ENCODE assay signal across 18 cellular contexts in the genomic region with DNA sequence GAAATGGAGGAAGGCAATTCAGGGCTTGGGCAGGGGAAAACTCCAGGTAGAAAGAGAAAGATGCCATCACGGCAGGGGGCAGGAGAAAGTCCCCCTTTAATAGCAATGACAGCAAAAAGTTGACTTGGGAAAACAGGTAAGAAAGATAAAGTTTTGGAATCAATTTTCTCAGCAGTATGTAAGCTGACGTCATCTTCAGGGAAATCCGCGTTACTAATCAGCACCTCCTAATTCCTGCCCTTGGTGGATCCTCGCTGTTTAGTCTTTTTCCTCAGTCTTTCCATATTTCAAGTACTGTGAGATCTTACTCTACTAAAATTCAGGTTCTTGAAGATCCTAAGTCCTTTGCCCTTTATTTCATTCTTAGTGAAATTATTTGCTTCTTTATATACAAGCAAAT.
DNase-seq lines count a peak whose midpoint lies in the region; ATAC-seq, FAIRE-seq and TF ChIP-seq lines count a peak whose summit lies in the region.
"Had no signal": no experiment of that assay in that cellular context is flagged by ENCODE, and none has a peak within 500 bp of the region (broad histone marks: within the 10 kb centered on the region; RNA-seq: fewer than 3 reads in every experiment).

No MANE protein-coding gene starts in this region.

- H3K4me3 ChIP-seq in GM23338 = no peak overlapping the region
- no peak overlapping the region for H3K4me3 ChIP-seq in K562
- no peak overlapping the region for H3K4me3 ChIP-seq in stomach smooth muscle (ENCODE audit: low read length in 2 of 2)

- no peaks in the 10 kb centered on the region for H3F3A ChIP-seq in GM23338 (replicated peaks; ENCODE audit: low read depth)

- H3K4me2 ChIP-seq in GM23338 = no peak overlapping the region
- no peak overlapping the region for H3K4me2 ChIP-seq in K562 (ENCODE audit: insufficient read depth, low read length)

- no peak for TF ChIP-seq EP300 in K562 (IDR thresholded peaks at IDR 0.05; ENCODE audit: low read length)

- H3K27me3 ChIP-seq in GM23338 (ENCODE audit: insufficient read depth) (no peaks in the 10 kb centered on the region), K562 (ENCODE audit: control insufficient read depth in 2 of 2, insufficient read depth in 2 of 2, low read length in 2 of 2) (no peaks in the 10 kb centered on the region), stomach smooth muscle (ENCODE audit: control insufficient read depth in 1 of 2, insufficient read depth in 2 of 2, low read length in 2 of 2) (no peaks in the 10 kb centered on the region)

- FAIRE-seq in K562 (lab: Jason Lieb, UNC) = no peak
- FAIRE-seq: G401.6, GM12891, HepG2, HTR-8/SVneo had no signal

- H3K4me1 ChIP-seq in GM23338 (ENCODE audit: insufficient read depth) = no peaks in the 10 kb centered on the region; the same call in 1 of the 2 replicates
- H3K4me1 ChIP-seq in K562 (replicated peaks in 1 of 2; ENCODE audit: control insufficient read depth in 2 of 2, insufficient read depth in 2 of 2, low read length in 2 of 2) = peaks cover 0 to 7% of the 10 kb centered on the region in 2 experiments; a peak in 3 of 5 replicates
- H3K4me1 ChIP-seq in stomach smooth muscle (ENCODE audit: control insufficient read depth, insufficient read depth, low read length) = peaks cover 31% of the 10 kb centered on the region

- CTCF ChIA-PET in K562 (lab: Yijun Ruan, JAX; ENCODE audit: low intra/inter-chr PET ratio) = no interaction called here

- no peaks in the 10 kb centered on the region for H3K9me1 ChIP-seq in K562 (ENCODE audit: control insufficient read depth, insufficient read depth, low read length)

- WGBS in K562 (ENCODE audit: insufficient coverage, low coverage, missing lambda C conversion rate) = 12% methylated on average over 5 of the region's 5 CpGs

- H3K27ac ChIP-seq in GM23338 (ENCODE audit: low read depth) (no peak overlapping the region), K562 (ENCODE audit: extremely low read depth, low read depth, low read length) (no peak overlapping the region), stomach smooth muscle (ENCODE audit: low read length) (peak overlapping the region; percentile 25)

- no peak overlapping the region for H3K4me3 Mint-ChIP-seq in GM23338
- H3K4me3 Mint-ChIP-seq in nephron = no peak overlapping the region
- no peak overlapping the region for H3K4me3 Mint-ChIP-seq in T-helper 2 cell treated with Interferon-gamma antibody and Interleukin-4, amounts not matched to agents 5 μg/mL and 100 μg/mL, for 36 hours
- H3K4me3 Mint-ChIP-seq: B cell; CD4-positive, alpha-beta T cell; HFFc6 had no signal

- H3K9me3 Mint-ChIP-seq in GM23338 (no peaks in the 10 kb centered on the region), nephron (no peaks in the 10 kb centered on the region)
- H3K9me3 Mint-ChIP-seq in T-helper 2 cell treated with Interferon-gamma antibody and Interleukin-4, amounts not matched to agents 5 μg/mL and 100 μg/mL, for 36 hours = no peaks in the 10 kb centered on the region
- H3K9me3 Mint-ChIP-seq: CD4-positive, alpha-beta T cell; HFFc6 had no signal

- H3K9me3 ChIP-seq in K562 (replicated peaks; ENCODE audit: control insufficient read depth, insufficient read depth, low read depth, low read length) (no peaks in the 10 kb centered on the region), stomach smooth muscle (ENCODE audit: control insufficient read depth in 2 of 2, low read length in 2 of 2) (no peaks in the 10 kb centered on the region)

- intact Hi-C loops in K562 (cut with micrococcal nuclease) (no loop called here), cardiac septum (cut with DNase I) (no loop called here)

- H3K27ac Mint-ChIP-seq in GM23338 (no peak overlapping the region; the same call in 1 of the 2 replicates), nephron (peak overlapping the region; percentile 69 to 90 (median 82))
- H3K27ac Mint-ChIP-seq in T-helper 2 cell treated with Interferon-gamma antibody and Interleukin-4, amounts not matched to agents 5 μg/mL and 100 μg/mL, for 36 hours = no peak overlapping the region
- H3K27ac Mint-ChIP-seq: B cell; CD4-positive, alpha-beta T cell; HFFc6 had no signal

- H3K9me2 ChIP-seq in GM23338 (ENCODE audit: insufficient read depth) = 0 out of 2 replicates have a peak, but pooled peaks cover 6% of the 10 kb centered on the region

- H2AFZ ChIP-seq in GM23338 (peak overlapping the region; percentile 84), K562 (ENCODE audit: low read depth, low read length) (peak overlapping the region; percentile 62; the same call in 1 of the 2 replicates)

- no peak for ATAC-seq in GM23338
- ATAC-seq in K562 = no peak
- ATAC-seq: HepG2 had no signal

- no peaks in the 10 kb centered on the region for H3K27me3 Mint-ChIP-seq in GM23338 (ENCODE audit: insufficient read depth, low read depth, poor library complexity)
- no peaks in the 10 kb centered on the region for H3K27me3 Mint-ChIP-seq in nephron (ENCODE audit: low read depth)
- H3K27me3 Mint-ChIP-seq in T-helper 2 cell treated with Interferon-gamma antibody and Interleukin-4, amounts not matched to agents 5 μg/mL and 100 μg/mL, for 36 hours (ENCODE audit: low read depth) = no peaks in the 10 kb centered on the region

- TF ChIP-seq CTCF in GM23338 (conservative IDR thresholded peaks at IDR 0.05; ENCODE audit: low read depth in 2 of 2) = no peak
- no peak for TF ChIP-seq CTCF in K562 (IDR thresholded peaks at IDR 0.05 in 2 of 3, conservative IDR thresholded peaks at IDR 0.05 in 1 of 3; ENCODE audit: insufficient read depth in 2 of 3, low read depth in 1 of 3, low read length in 3 of 3)
- TF ChIP-seq CTCF in nephron (IDR thresholded peaks at IDR 0.05; ENCODE audit: unreplicated experiment in 3 of 3) = no peak

- H3K36me3 Mint-ChIP-seq in GM23338 (ENCODE audit: low read depth) = no peaks in the 10 kb centered on the region
- H3K36me3 Mint-ChIP-seq in nephron (ENCODE audit: low read depth) = no peaks in the 10 kb centered on the region
- no peaks in the 10 kb centered on the region for H3K36me3 Mint-ChIP-seq in T-helper 2 cell treated with Interferon-gamma antibody and Interleukin-4, amounts not matched to agents 5 μg/mL and 100 μg/mL, for 36 hours (ENCODE audit: low read depth)

- POLR2A ChIA-PET in K562 (lab: Yijun Ruan, JAX) = interaction anchor here (0.9 kb wide), 1 partner anchor 11 kb away, joined by 3 read pairs; no protein-coding TSS in a partner anchor

- H3K9ac ChIP-seq in K562 (ENCODE audit: insufficient read depth in 1 of 2, low read depth in 2 of 2, low read length in 2 of 2) (no peak overlapping the region), stomach smooth muscle (ENCODE audit: low read length in 2 of 2) (no peak overlapping the region)

- TF ChIP-seq POLR2A in K562 (conservative IDR thresholded peaks at IDR 0.05) = no peak

- H3K79me2 ChIP-seq in GM23338 (replicated peaks; ENCODE audit: insufficient read depth) = no peaks in the 10 kb centered on the region
- no peaks in the 10 kb centered on the region for H3K79me2 ChIP-seq in K562 (ENCODE audit: control insufficient read depth, insufficient read depth, low read length)

- no peaks in the 10 kb centered on the region; the same call in 2 of the 3 replicates for H3K4me1 Mint-ChIP-seq in GM23338
- H3K4me1 Mint-ChIP-seq in nephron = peaks cover 45% of the 10 kb centered on the region
- no peaks in the 10 kb centered on the region for H3K4me1 Mint-ChIP-seq in T-helper 2 cell treated with Interferon-gamma antibody and Interleukin-4, amounts not matched to agents 5 μg/mL and 100 μg/mL, for 36 hours (ENCODE audit: low read depth)
- H3K4me1 Mint-ChIP-seq: B cell had no signal

- H4K20me1 ChIP-seq in GM23338 (replicated peaks; ENCODE audit: insufficient read depth) = no peaks in the 10 kb centered on the region
- no peaks in the 10 kb centered on the region for H4K20me1 ChIP-seq in K562 (replicated peaks; ENCODE audit: control insufficient read depth, insufficient read depth, low read length)

- in situ Hi-C loops in K562 (cut with MboI) = no loop called here

- no peak for TF ChIP-seq RAD21 in K562 (CRISPR knock-in tag; conservative IDR thresholded peaks at IDR 0.05 in 1 of 2, IDR thresholded peaks at IDR 0.05 in 1 of 2)

- H3K36me3 ChIP-seq in GM23338 (ENCODE audit: insufficient read depth) (no peaks in the 10 kb centered on the region), K562 (ENCODE audit: control insufficient read depth, insufficient read depth, low read length) (no peaks in the 10 kb centered on the region), stomach smooth muscle (ENCODE audit: control insufficient read depth in 2 of 2, insufficient read depth in 2 of 2, low read length in 2 of 2) (no peaks in the 10 kb centered on the region)

- BruUV-seq in K562 (replicated peaks; lab: Mats Ljungman, UMichigan) = no TSS peak

- DNase-seq in GM23338 (ENCODE audit: low spot score) (no peak), K562 (ENCODE audit: extremely low read depth in 1 of 4, low spot score in 3 of 4) (no peak), D341Med (ENCODE audit: low spot score) (no peak), cardiac septum (ENCODE audit: low spot score) (no peak)
- DNase-seq in T-helper 2 cell treated with Interferon-gamma antibody and Interleukin-4, amounts not matched to agents 5 μg/mL and 100 μg/mL, for 36 hours (ENCODE audit: low spot score) = no peak
- DNase-seq: C1 segment of cervical spinal cord; Calu3; CD4-positive, alpha-beta T cell; DMS79; HCEC 1CT; HFFc6 had no signal

TF ChIP-seq in GM23338, 12 proteins besides CTCF, POLR2A, EP300 and RAD21 (continues in another document):
- no peak for TF ChIP-seq JUNB (IDR thresholded peaks at IDR 0.05; ENCODE audit: unreplicated experiment)
- TF ChIP-seq EZH2 (IDR thresholded peaks at IDR 0.05; ENCODE audit: low read depth, unreplicated experiment) = no peak

TF ChIP-seq in K562, 482 proteins besides CTCF, POLR2A, EP300 and RAD21 (continues in another document):
- peak; percentile 72; the same call in 1 of the 2 replicates for TF ChIP-seq JUND (IDR thresholded peaks at IDR 0.05; ENCODE audit: borderline replicate concordance, low read depth, low read length)
- peak; percentile 82 for TF ChIP-seq JUND (tag; IDR thresholded peaks at IDR 0.05; ENCODE audit: borderline replicate concordance, low read depth, low read length)
- TF ChIP-seq, protein P1, sequence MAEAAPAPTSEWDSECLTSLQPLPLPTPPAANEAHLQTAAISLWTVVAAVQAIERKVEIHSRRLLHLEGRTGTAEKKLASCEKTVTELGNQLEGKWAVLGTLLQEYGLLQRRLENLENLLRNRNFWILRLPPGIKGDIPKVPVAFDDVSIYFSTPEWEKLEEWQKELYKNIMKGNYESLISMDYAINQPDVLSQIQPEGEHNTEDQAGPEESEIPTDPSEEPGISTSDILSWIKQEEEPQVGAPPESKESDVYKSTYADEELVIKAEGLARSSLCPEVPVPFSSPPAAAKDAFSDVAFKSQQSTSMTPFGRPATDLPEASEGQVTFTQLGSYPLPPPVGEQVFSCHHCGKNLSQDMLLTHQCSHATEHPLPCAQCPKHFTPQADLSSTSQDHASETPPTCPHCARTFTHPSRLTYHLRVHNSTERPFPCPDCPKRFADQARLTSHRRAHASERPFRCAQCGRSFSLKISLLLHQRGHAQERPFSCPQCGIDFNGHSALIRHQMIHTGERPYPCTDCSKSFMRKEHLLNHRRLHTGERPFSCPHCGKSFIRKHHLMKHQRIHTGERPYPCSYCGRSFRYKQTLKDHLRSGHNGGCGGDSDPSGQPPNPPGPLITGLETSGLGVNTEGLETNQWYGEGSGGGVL (CRISPR knock-in tag; IDR thresholded peaks at IDR 0.05) = no peak

Comparison
In these comparisons a context has a peak if more than half of its experiments do, and no peak if none do; other contexts are left out.
1. H3K27ac Mint-ChIP-seq: peak in nephron (3 of 3); none in GM23338 (single experiment) and T-helper 2 cell treated with Interferon-gamma antibody and Interleukin-4, amounts not matched to agents 5 μg/mL and 100 μg/mL, for 36 hours (single experiment).